8 cellular contexts compared by ENCODE assay signal in genomic region chr6:1624071-1624847, GRCh38. TPM values are rescaled to one million over a fixed set of nuclear protein-coding genes. Genes with fewer than 3 reads are reported as not detected.
DNase-seq lines count a peak whose midpoint lies in the region; ATAC-seq and TF ChIP-seq lines count a peak whose summit lies in the region.

No MANE protein-coding gene starts in this region.

- H3K9me3 ChIP-seq in AG04450 (ENCODE audit: control insufficient read depth, insufficient read depth, low read length): peaks cover 10% of the 10 kb centered on the region; the same call in 1 of the 2 replicates
- H3K9me3 ChIP-seq in mucosa of rectum (ENCODE audit: control insufficient read depth in 2 of 2, low read length in 2 of 2): no peaks in the 10 kb centered on the region

- H3K27me3 ChIP-seq in AG04450 (ENCODE audit: control insufficient read depth, insufficient read depth, low read length) (peaks cover 29% of the 10 kb centered on the region), mucosa of rectum (ENCODE audit: control insufficient read depth in 2 of 2, insufficient read depth in 2 of 2, low read length in 2 of 2) (peaks cover 6 to 20% of the 10 kb centered on the region in 2 donors)

- DNase-seq in AG04450 (ENCODE audit: low read depth, low spot score) (no peak), ecto neural progenitor cell (ENCODE audit: low spot score) (peak; percentile 64), RKO (ENCODE audit: low spot score) (no peak), AML-193 (lab: John Stamatoyannopoulos, UW) (no peak), AG08395 (ENCODE audit: low spot score) (no peak), NOMO-1 treated with dmso at 0.1 percent for 144 hours (lab: John Stamatoyannopoulos, UW; ENCODE audit: unreplicated experiment) (no peak)

- no peak overlapping the region for H3K9ac ChIP-seq in mucosa of rectum (ENCODE audit: low read depth in 1 of 2, low read length in 2 of 2)

- TF ChIP-seq CTCF in AG04450 (IDR thresholded peaks at IDR 0.05; ENCODE audit: low read depth, low read length): no peak

- peaks cover 2 to 4% of the 10 kb centered on the region in 2 donors for H3K4me1 ChIP-seq in mucosa of rectum (ENCODE audit: control insufficient read depth in 2 of 2, insufficient read depth in 2 of 2, low read length in 2 of 2)

- H3K4me3 ChIP-seq in AG04450 (ENCODE audit: low read depth, low read length): peak overlapping the region; percentile 69
- H3K4me3 ChIP-seq in mucosa of rectum (ENCODE audit: low read length in 2 of 2): peak overlapping the region; percentile 30 to 56

- no peak overlapping the region for H3K27ac ChIP-seq in AG04450 (ENCODE audit: low read depth, low read length)
- no peak overlapping the region for H3K27ac ChIP-seq in mucosa of rectum (ENCODE audit: low read depth in 2 of 2, low read length in 2 of 2)

- ATAC-seq in HG02885 (IDR thresholded peaks at IDR 0.05; ENCODE audit: poor library complexity, unreplicated experiment): peak; percentile 69

- CTCF ChIA-PET in AG04450 (lab: Charles Lee): interaction anchor here (0.5 to 1.2 kb wide), 6 partner anchors 23 to 480 kb away, joined by 4 to 11 read pairs (median 6); no protein-coding TSS in a partner anchor

- H3K36me3 ChIP-seq in mucosa of rectum (ENCODE audit: control insufficient read depth in 2 of 2, insufficient read depth in 2 of 2, low read length in 2 of 2): peaks cover 6 to 8% of the 10 kb centered on the region in 2 donors

- POLR2A ChIA-PET in AG04450 (lab: Yijun Ruan, JAX): no interaction called here

RNA-seq across cellular contexts. Expression of gene FOXC1, which starts 14.5 kb away (rescaled TPM):
- polyA plus RNA-seq in AG04450 (2011; rRNA removed): 3.0 and 3.7 TPM in 2 replicates
- 2.5 and 2.8 TPM in 2 replicates for polyA minus RNA-seq in AG04450 (2011; rRNA and poly(A)+ RNA removed)
